ENCODE assay signal across 16 cellular contexts in genomic region chr19:3058821-3059314, GRCh38. TPM values are rescaled to one million over a fixed set of nuclear protein-coding genes. Genes with fewer than 3 reads are reported as not detected.
DNase-seq lines count a peak whose midpoint lies in the region; ATAC-seq, FAIRE-seq and TF ChIP-seq lines count a peak whose summit lies in the region.
"Had no signal": no experiment of that assay in that cellular context is flagged by ENCODE, and none has a peak within 500 bp of the region (broad histone marks: within the 10 kb centered on the region; RNA-seq: fewer than 3 reads in every experiment).

No MANE protein-coding gene starts in this region.

- no peak overlapping the region for H3K4me3 Mint-ChIP-seq in activated CD4-positive, alpha-beta T cell treated with anti-CD3 and anti-CD28 coated beads for 36 hours

- WGBS in IMR-90 (ENCODE audit: extremely low coverage in 2 of 2, insufficient read length in 1 of 2), 2 experiments = 91% methylated on average over 6 of the region's 10 CpGs; no CpG with 5 or more reads in 1 of the 2 experiments
- 93% methylated on average over 10 of the region's 10 CpGs; no CpG with 5 or more reads in 1 of the 2 experiments for WGBS in H1 (ENCODE audit: extremely low coverage in 1 of 2, insufficient coverage in 1 of 2, insufficient read length in 1 of 2, insufficient replicate concordance in 2 of 2, low coverage in 1 of 2, low lambda C conversion rate in 2 of 2, missing lambda C conversion rate in 1 of 2), 2 experiments

- no peak overlapping the region for H2BK120ac ChIP-seq in IMR-90 (ENCODE audit: low read depth, low read length)
- no peak overlapping the region for H2BK120ac ChIP-seq in H1 (replicated peaks; ENCODE audit: low read depth, low read length)

- H3K27ac ChIP-seq in IMR-90 (ENCODE audit: insufficient read depth, low read length) = no peak overlapping the region
- no peak overlapping the region for H3K27ac ChIP-seq in H1 (ENCODE audit: low read depth, low read length)
- peak overlapping the region; percentile 78 to 99 (median 82) for H3K27ac ChIP-seq in gastrocnemius medialis

- no peak for FAIRE-seq in H1 (lab: Jason Lieb, UNC)
- FAIRE-seq in HTR-8/SVneo (lab: Jason Lieb, UNC) = no peak
- FAIRE-seq: islet of Langerhans had no signal

- 0 out of 2 replicates have a peak overlapping the region, but pooled peaks have one; percentile 39 for H2BK12ac ChIP-seq in H1 (ENCODE audit: low read depth, low read length)

- peaks cover 54% of the 10 kb centered on the region for H4K20me1 ChIP-seq in IMR-90 (ENCODE audit: insufficient read depth, low read length)
- H4K20me1 ChIP-seq in H1 (replicated peaks in 1 of 2; ENCODE audit: control insufficient read depth in 1 of 2, insufficient read depth in 2 of 2, low read length in 2 of 2) = peaks cover 5 to 15% of the 10 kb centered on the region in 2 experiments

- H4K5ac ChIP-seq in IMR-90 (ENCODE audit: low read depth, low read length) = no peak overlapping the region
- no peak overlapping the region for H4K5ac ChIP-seq in H1 (ENCODE audit: insufficient read length, low read depth, low read length)

- H3K56ac ChIP-seq in IMR-90 (ENCODE audit: extremely low read depth, insufficient read depth, low read length) (no peak overlapping the region), H1 (replicated peaks; ENCODE audit: insufficient read length, low read depth, low read length) (no peak overlapping the region)

- TF ChIP-seq RAD21 in IMR-90 (IDR thresholded peaks at IDR 0.05; ENCODE audit: low read length) (no peak), H1 (IDR thresholded peaks at IDR 0.05 in 1 of 2, conservative IDR thresholded peaks at IDR 0.05 in 1 of 2; ENCODE audit: low read depth in 2 of 2, low read length in 2 of 2) (no peak)

- TF ChIP-seq EP300 in H1 (IDR thresholded peaks at IDR 0.05; ENCODE audit: borderline replicate concordance in 1 of 2, low read depth in 2 of 2, low read length in 2 of 2) = no peak

- BruUV-seq in IMR-90 (replicated peaks; lab: Mats Ljungman, UMichigan) = no TSS peak

- no peak for ATAC-seq in activated CD4-positive, alpha-beta T cell treated with anti-CD3 and anti-CD28 coated beads for 36 hours
- ATAC-seq in IMR-90 (ENCODE audit: low read depth) = no peak
- no peak for ATAC-seq in gastrocnemius medialis

- peak overlapping the region; percentile 63 for H3K27ac Mint-ChIP-seq in activated CD4-positive, alpha-beta T cell treated with anti-CD3 and anti-CD28 coated beads for 36 hours

- H3K23ac ChIP-seq in IMR-90 (ENCODE audit: low read depth, low read length) (0 out of 2 replicates have a peak overlapping the region, but pooled peaks have one; percentile 33), H1 (ENCODE audit: insufficient read length) (no peak overlapping the region)

- CTCF ChIA-PET in activated CD4-positive, alpha-beta T cell treated with anti-CD3 and anti-CD28 coated beads for 36 hours (lab: Charles Lee) = interaction anchor here (1.4 to 1.8 kb wide), 2 partner anchors 23 to 108 kb away, joined by 5 read pairs; no protein-coding TSS in a partner anchor
- CTCF ChIA-PET in IMR-90 (lab: Yijun Ruan, JAX) = no interaction called here
- CTCF ChIA-PET in H1 (lab: Charles Lee; ENCODE audit: partially characterized antibody) = interaction anchor here (1.0 to 2.6 kb wide), 9 partner anchors 13 to 101 kb away, joined by 3 to 13 read pairs (median 4); no protein-coding TSS in a partner anchor

- H3K18ac ChIP-seq in IMR-90 (ENCODE audit: low read depth, low read length) = no peak overlapping the region
- H3K18ac ChIP-seq in H1 (ENCODE audit: extremely low read depth, low read length) = no peak overlapping the region

- H3K27me3 ChIP-seq in IMR-90 (ENCODE audit: control insufficient read depth, insufficient read depth, low read length) (no peaks in the 10 kb centered on the region), H1 (replicated peaks in 1 of 4; ENCODE audit: control insufficient read depth in 3 of 4, extremely low read depth in 1 of 4, insufficient read depth in 3 of 4, low read length in 3 of 4) (peaks cover 0 to 3% (median 0%) of the 10 kb centered on the region in 4 experiments; a peak in 2 of 7 replicates), gastrocnemius medialis (no peaks in the 10 kb centered on the region)
- H3K27me3 ChIP-seq: MG63 had no signal

- H3K14ac ChIP-seq in IMR-90 (replicated peaks; ENCODE audit: low read depth, low read length) = no peak overlapping the region
- no peak overlapping the region for H3K14ac ChIP-seq in H1 (ENCODE audit: insufficient read length)

- H3K4me1 Mint-ChIP-seq in activated CD4-positive, alpha-beta T cell treated with anti-CD3 and anti-CD28 coated beads for 36 hours = peaks cover 49% of the 10 kb centered on the region

- no peak overlapping the region for H2BK5ac ChIP-seq in IMR-90 (ENCODE audit: low read depth, low read length, poor library complexity, severe bottlenecking)
- no peak overlapping the region for H2BK5ac ChIP-seq in H1 (ENCODE audit: low read depth, low read length)

- H2BK20ac ChIP-seq in IMR-90 (ENCODE audit: low read depth, low read length) = no peak overlapping the region
- H2BK20ac ChIP-seq in H1 (ENCODE audit: low read length) = no peak overlapping the region

- H3K4me3 ChIP-seq in IMR-90 (ENCODE audit: insufficient read depth, low read depth, low read length) (no peak overlapping the region), H1 (ENCODE audit: extremely low read depth in 1 of 4, insufficient read depth in 2 of 4, low read depth in 3 of 4, low read length in 4 of 4) (no peak overlapping the region), gastrocnemius medialis (no peak overlapping the region)
- H3K4me3 ChIP-seq: MG63 had no signal

- no peaks in the 10 kb centered on the region for H3K27me3 Mint-ChIP-seq in activated CD4-positive, alpha-beta T cell treated with anti-CD3 and anti-CD28 coated beads for 36 hours

- H3K36me3 Mint-ChIP-seq in activated CD4-positive, alpha-beta T cell treated with anti-CD3 and anti-CD28 coated beads for 36 hours (ENCODE audit: low read depth) = peaks cover 46% of the 10 kb centered on the region

- H4K91ac ChIP-seq in IMR-90 (ENCODE audit: insufficient read depth, low read depth, low read length) = no peak overlapping the region
- no peak overlapping the region for H4K91ac ChIP-seq in H1 (replicated peaks; ENCODE audit: insufficient read length, low read length)

- H2AFZ ChIP-seq in IMR-90 (replicated peaks; ENCODE audit: low read length, poor library complexity) (no peak overlapping the region), H1 (ENCODE audit: low read length) (no peak overlapping the region)

- H3K9me1 ChIP-seq in IMR-90 (ENCODE audit: insufficient read depth, low read length) = peaks cover 7% of the 10 kb centered on the region

- H4K8ac ChIP-seq in IMR-90 (ENCODE audit: low read depth in 2 of 2, low read length in 2 of 2) (no peak overlapping the region), H1 (ENCODE audit: extremely low read depth, insufficient read depth, low read length) (no peak overlapping the region)

- H3K4me2 ChIP-seq in IMR-90 (ENCODE audit: low read depth, low read length) (no peak overlapping the region), H1 (ENCODE audit: insufficient read depth in 1 of 2, low read depth in 2 of 2, low read length in 2 of 2) (no peak overlapping the region)

- no peak for TF ChIP-seq POLR2A in IMR-90 (IDR thresholded peaks at IDR 0.05; ENCODE audit: low read depth, low read length)
- TF ChIP-seq POLR2A in H1 (IDR thresholded peaks at IDR 0.05; ENCODE audit: control extremely low read depth in 1 of 2, low read depth in 2 of 2, low read length in 2 of 2) = no peak
- no peak for TF ChIP-seq POLR2A in gastrocnemius medialis (IDR thresholded peaks at IDR 0.05)

- H3K4me1 ChIP-seq in IMR-90 (ENCODE audit: control insufficient read depth, insufficient read depth, low read length) (peaks cover 31% of the 10 kb centered on the region), H1 (replicated peaks in 1 of 4; ENCODE audit: control insufficient read depth in 3 of 4, insufficient read depth in 4 of 4, low read length in 3 of 4) (peaks cover 3 to 31% (median 21%) of the 10 kb centered on the region in 4 experiments), gastrocnemius medialis (peaks cover 65 to 68% of the 10 kb centered on the region in 2 donors)

- in situ Hi-C loops in IMR-90 (cut with MboI; ENCODE audit: low sequenced_read_pairs) = no loop called here
- in situ Hi-C loops in gastrocnemius medialis (cut with MboI; ENCODE audit: low sequenced_read_pairs in 4 of 4) = loop anchor here in 1 of 4 donors (25.0 kb wide), 1 partner anchor 97 kb away; no protein-coding TSS in a partner anchor

- POLR2A ChIA-PET in activated CD4-positive, alpha-beta T cell treated with anti-CD3 and anti-CD28 coated beads for 36 hours (lab: Charles Lee) = no interaction called here
- POLR2A ChIA-PET in IMR-90 (lab: Charles Lee; ENCODE audit: unreplicated experiment) (no interaction called here), H1 (lab: Charles Lee; ENCODE audit: partially characterized antibody) (interaction anchor here (0.7 to 2.7 kb wide), 7 partner anchors 10 to 109 kb away, joined by 3 to 10 read pairs (median 4); partner anchors contain the start of gene TLE6)

- H2BK15ac ChIP-seq in IMR-90 (ENCODE audit: low read depth, low read length) = no peak overlapping the region
- no peak overlapping the region for H2BK15ac ChIP-seq in H1 (ENCODE audit: low read length)

- peaks cover 2% of the 10 kb centered on the region; the same call in 1 of the 2 replicates for H3K23me2 ChIP-seq in H1 (ENCODE audit: low read depth, low read length)

- no peak overlapping the region for H3K4ac ChIP-seq in IMR-90 (ENCODE audit: low read depth, low read length)
- H3K4ac ChIP-seq in H1 (replicated peaks; ENCODE audit: insufficient read length, low read depth, low read length) = no peak overlapping the region

- peaks cover 0 to 4% of the 10 kb centered on the region in 2 experiments; a peak in 1 of 4 replicates for H3K79me2 ChIP-seq in H1 (ENCODE audit: control insufficient read depth in 1 of 2, insufficient read depth in 2 of 2, low read length in 2 of 2)

- H3K9me3 ChIP-seq in IMR-90 (ENCODE audit: control insufficient read depth, insufficient read depth, low read length) (no peaks in the 10 kb centered on the region), H1 (ENCODE audit: insufficient read depth in 2 of 2, low read depth in 1 of 2, low read length in 1 of 2) (no peaks in the 10 kb centered on the region), gastrocnemius medialis (no peaks in the 10 kb centered on the region)
- H3K9me3 ChIP-seq: MG63 had no signal

- H3K36me3 ChIP-seq in IMR-90 (ENCODE audit: control insufficient read depth, insufficient read depth, low read length) = peaks cover 55% of the 10 kb centered on the region
- peaks cover 0 to 28% (median 7%) of the 10 kb centered on the region in 4 experiments; a peak in 4 of 8 replicates for H3K36me3 ChIP-seq in H1 (ENCODE audit: control insufficient read depth in 2 of 4, insufficient read depth in 4 of 4, low read length in 3 of 4)
- H3K36me3 ChIP-seq in gastrocnemius medialis = peaks cover 3 to 47% of the 10 kb centered on the region in 2 donors

- H3K9ac ChIP-seq in IMR-90 (ENCODE audit: low read depth, low read length) (no peak overlapping the region), H1 (replicated peaks in 1 of 4; ENCODE audit: extremely low read depth in 1 of 4, low read depth in 3 of 4, low read length in 3 of 4) (no peak overlapping the region)

- dilution Hi-C loops in IMR-90 (cut with HindIII; ENCODE audit: low sequenced_read_pairs, unreplicated experiment) = no loop called here

- no peaks in the 10 kb centered on the region for H3K9me3 Mint-ChIP-seq in activated CD4-positive, alpha-beta T cell treated with anti-CD3 and anti-CD28 coated beads for 36 hours (ENCODE audit: low read depth)

- H2AK5ac ChIP-seq in IMR-90 (ENCODE audit: low read depth, low read length) (no peak overlapping the region), H1 (ENCODE audit: low read depth, low read length) (no peak overlapping the region)

- no peak for TF ChIP-seq CTCF in IMR-90 (conservative IDR thresholded peaks at IDR 0.05; ENCODE audit: low read depth, low read length)
- no peak for TF ChIP-seq CTCF in H1 (IDR thresholded peaks at IDR 0.05; ENCODE audit: control extremely low read depth in 1 of 3, insufficient read depth in 1 of 3, low read depth in 1 of 3, low read length in 3 of 3)
- TF ChIP-seq CTCF in gastrocnemius medialis (IDR thresholded peaks at IDR 0.05 in 4 of 5, conservative IDR thresholded peaks at IDR 0.05 in 1 of 5) = no peak

- H2AK9ac ChIP-seq in IMR-90 (replicated peaks; ENCODE audit: low read depth, low read length, poor library complexity) = no peak overlapping the region

- no peak for DNase-seq in activated CD4-positive, alpha-beta T cell treated with anti-CD3 and anti-CD28 coated beads for 36 hours
- no peak for DNase-seq in activated CD4-positive, alpha-beta T cell treated with anti-CD3 and anti-CD28 coated beads, Interleukin-2, amount 50 U/mL, for 4 hours
- DNase-seq in IMR-90 (no peak), H1 (ENCODE audit: low read depth in 1 of 2, low spot score in 2 of 2) (no peak), gastrocnemius medialis (no peak), DMS 273 (lab: John Stamatoyannopoulos, UW; ENCODE audit: unreplicated experiment) (no peak), HTR-8/SVneo (ENCODE audit: insufficient read length, low spot score) (no peak)
- DNase-seq in effector CD4-positive, alpha-beta T cell = no peak
- DNase-seq: 8988T; activated CD4-positive, alpha-beta T cell treated with anti-CD3 and anti-CD28 coated beads, Interleukin-2, amount 50 U/mL, for 1 hour; activated gamma-delta T cell; caudate nucleus; GF-D8; MG63; NCI-H2029 treated with DMSO at 0.1 percent for 48 hours had no signal

- peaks cover 35 to 66% of the 10 kb centered on the region in 2 experiments for H3K79me1 ChIP-seq in IMR-90 (ENCODE audit: low read depth in 1 of 2, low read length in 2 of 2)
- H3K79me1 ChIP-seq in H1 (ENCODE audit: low read depth, low read length) = peaks cover 2% of the 10 kb centered on the region; the same call in 1 of the 2 replicates

- intact Hi-C loops in activated CD4-positive, alpha-beta T cell treated with anti-CD3 and anti-CD28 coated beads for 36 hours (cut with DNase I, micrococcal nuclease) = no loop called here
- intact Hi-C loops in IMR-90 (cut with micrococcal nuclease) = no loop called here
- intact Hi-C loops in gastrocnemius medialis (cut with DNase I; ENCODE audit: low total_unique reads) = no loop called here

RNA-seq across cellular contexts. Expression of gene TLE5, which starts 3.4 kb away (rescaled TPM):
- total RNA-seq in activated CD4-positive, alpha-beta T cell treated with anti-CD3 and anti-CD28 coated beads for 36 hours = 100 to 1,000 TPM; 349 to 533 TPM
- total RNA-seq in IMR-90 (2012; rRNA removed) (119 and 121 TPM in 2 replicates), gastrocnemius medialis (100 to 1,000 TPM; 437 to 686 (median 474) TPM)
- polyA plus RNA-seq in IMR-90 (2012; rRNA removed) (407 and 444 TPM in 2 replicates), H1 (2011; rRNA removed) (285 and 392 TPM in 2 replicates)
- polyA plus RNA-seq in IMR-90 (2012; cell fraction: cytosol; rRNA removed) = 218 and 593 TPM in 2 replicates
- 457 and 800 TPM in 2 replicates for polyA plus RNA-seq in IMR-90 (2012; cell fraction: nucleus; rRNA removed; ENCODE audit: low replicate concordance)
- total RNA-seq in H1 (2021; fragmentation: NEBNext Ultra II Directional; extraction: Animal tissue kit (Norgen Biotek cat#: 25700)) = 187 and 197 TPM in 2 replicates
- 228 TPM for polyA plus RNA-seq in H1 (2011; cell fraction: cytosol; rRNA removed)
- polyA plus RNA-seq in H1 (2011; cell fraction: nucleus; rRNA removed) = 492 TPM
- polyA plus RNA-seq in H1 (2012, experiment 1 of 2) = 186 to 340 TPM (median 248 TPM) in 4 replicates
- polyA plus RNA-seq in H1 (2012, experiment 2 of 2) = 326 TPM
- 164 TPM for polyA plus RNA-seq in H1 (2013, experiment 1 of 2)
- polyA plus RNA-seq in H1 (2013, experiment 2 of 2) = 162 TPM
- polyA minus RNA-seq in H1 (2011; rRNA and poly(A)+ RNA removed) = 155 and 179 TPM in 2 replicates
- 203 TPM for polyA minus RNA-seq in H1 (2011; cell fraction: cytosol; rRNA and poly(A)+ RNA removed)
- 91.6 TPM for polyA minus RNA-seq in H1 (2011; cell fraction: nucleus; rRNA and poly(A)+ RNA removed)

RNA-seq across cellular contexts. Expression of gene TLE2, which starts 29.8 kb away (rescaled TPM):
- total RNA-seq in activated CD4-positive, alpha-beta T cell treated with anti-CD3 and anti-CD28 coated beads for 36 hours = 1 to 10 TPM; 4.7 to 6.3 TPM
- total RNA-seq in IMR-90 (2012; rRNA removed) (under 0.01 and 0.28 TPM in 2 replicates), gastrocnemius medialis (10 to 100 TPM; 26.1 to 48.5 (median 45.2) TPM)
- polyA plus RNA-seq in IMR-90 (2012; rRNA removed) (0.41 and 0.72 TPM in 2 replicates), H1 (2011; rRNA removed) (8.0 and 12.7 TPM in 2 replicates)
- polyA plus RNA-seq in IMR-90 (2012; cell fraction: cytosol; rRNA removed) = 0.42 and 0.45 TPM in 2 replicates
- 3.8 and 3.9 TPM in 2 replicates for polyA plus RNA-seq in IMR-90 (2012; cell fraction: nucleus; rRNA removed; ENCODE audit: low replicate concordance)
- total RNA-seq in H1 (2021; fragmentation: NEBNext Ultra II Directional; extraction: Animal tissue kit (Norgen Biotek cat#: 25700)) = 11.5 and 12.5 TPM in 2 replicates
- polyA plus RNA-seq in H1 (2011; cell fraction: cytosol; rRNA removed) = 8.4 TPM
- 24.8 TPM for polyA plus RNA-seq in H1 (2011; cell fraction: nucleus; rRNA removed)
- polyA plus RNA-seq in H1 (2012, experiment 1 of 2) = 7.6 to 12.3 TPM (median 10.7 TPM) in 4 replicates
- 8.3 TPM for polyA plus RNA-seq in H1 (2012, experiment 2 of 2)
- polyA plus RNA-seq in H1 (2013, experiment 1 of 2) = 19.4 TPM
- polyA plus RNA-seq in H1 (2013, experiment 2 of 2) = 19.1 TPM
- polyA minus RNA-seq in H1 (2011; rRNA and poly(A)+ RNA removed) = 2.6 and 3.4 TPM in 2 replicates
- polyA minus RNA-seq in H1 (2011; cell fraction: cytosol; rRNA and poly(A)+ RNA removed) = 6.7 TPM
- 6.8 TPM for polyA minus RNA-seq in H1 (2011; cell fraction: nucleus; rRNA and poly(A)+ RNA removed)

RNA-seq across cellular contexts. Expression of gene GNA11, which starts 35.3 kb away (rescaled TPM):
- 10 to 100 TPM in 1 of 2 experiments, 1 to 10 TPM in 1; 7.3 to 13.2 TPM for total RNA-seq in activated CD4-positive, alpha-beta T cell treated with anti-CD3 and anti-CD28 coated beads for 36 hours
- total RNA-seq in IMR-90 (2012; rRNA removed) = 25.5 and 34.4 TPM in 2 replicates
- polyA plus RNA-seq in IMR-90 (2012; rRNA removed) = 33.3 and 44.5 TPM in 2 replicates
- 29.2 and 50.1 TPM in 2 replicates for polyA plus RNA-seq in IMR-90 (2012; cell fraction: cytosol; rRNA removed)
- 24.5 and 49.2 TPM in 2 replicates for polyA plus RNA-seq in IMR-90 (2012; cell fraction: nucleus; rRNA removed; ENCODE audit: low replicate concordance)
- 19.9 and 21.1 TPM in 2 replicates for total RNA-seq in H1 (2021; fragmentation: NEBNext Ultra II Directional; extraction: Animal tissue kit (Norgen Biotek cat#: 25700))
- polyA plus RNA-seq in H1 (2011; rRNA removed) = 6.2 and 13.6 TPM in 2 replicates
- polyA plus RNA-seq in H1 (2011; cell fraction: cytosol; rRNA removed) = 10.8 TPM
- polyA plus RNA-seq in H1 (2011; cell fraction: nucleus; rRNA removed) = 19.0 TPM
- polyA plus RNA-seq in H1 (2012, experiment 1 of 2) = 13.5 to 20.6 TPM (median 17.0 TPM) in 4 replicates
- polyA plus RNA-seq in H1 (2012, experiment 2 of 2) = 13.5 TPM
- 18.3 TPM for polyA plus RNA-seq in H1 (2013, experiment 1 of 2)
- polyA plus RNA-seq in H1 (2013, experiment 2 of 2) = 17.5 TPM
- polyA minus RNA-seq in H1 (2011; rRNA and poly(A)+ RNA removed) = 4.9 and 7.8 TPM in 2 replicates
- polyA minus RNA-seq in H1 (2011; cell fraction: cytosol; rRNA and poly(A)+ RNA removed) = 10.4 TPM
- 6.6 TPM for polyA minus RNA-seq in H1 (2011; cell fraction: nucleus; rRNA and poly(A)+ RNA removed)
- 10 to 100 TPM; 38.3 to 72.5 (median 68.5) TPM for total RNA-seq in gastrocnemius medialis

Comparison
In these comparisons a context has a peak if more than half of its experiments do, and no peak if none do; other contexts are left out.
1. H3K27ac ChIP-seq: peak in gastrocnemius medialis (4 of 4); none in IMR-90 (single experiment) and H1 (single experiment).